Comparison of ENCODE assay signal across 1 cellular context in the genomic region with DNA sequence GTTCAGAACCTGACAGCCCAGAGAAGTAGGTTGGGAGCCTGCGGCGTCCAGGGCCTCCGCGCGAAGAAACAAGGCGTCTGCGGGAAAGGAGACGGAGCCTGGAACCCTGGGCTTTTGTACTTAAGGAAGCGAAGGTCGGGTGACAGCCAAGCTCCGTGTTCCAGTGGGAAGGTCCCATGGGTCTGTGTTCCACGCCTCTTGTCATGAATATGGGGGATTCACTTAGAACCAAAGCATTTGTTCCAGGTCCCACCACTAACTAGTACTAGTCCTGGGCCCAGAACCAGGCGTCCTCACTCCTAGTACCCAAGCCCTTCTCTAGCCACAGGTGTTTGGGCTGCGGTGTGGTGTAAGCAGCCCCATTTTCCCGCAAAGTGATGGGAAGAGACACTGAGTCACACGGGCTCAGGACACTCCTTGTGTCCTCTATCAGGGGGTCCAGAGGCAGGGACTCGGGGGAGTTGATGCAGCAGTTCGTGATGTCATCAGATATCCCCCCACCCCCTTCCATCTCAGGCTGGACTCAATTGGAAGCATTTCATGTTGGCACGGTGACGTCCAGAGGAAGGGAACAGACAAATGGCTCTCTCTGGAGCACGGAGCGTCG.
TF ChIP-seq lines count a peak whose summit lies in the region.

No MANE protein-coding gene starts in this region.

TF ChIP-seq in K562, 482 proteins besides CTCF, POLR2A, EP300 and RAD21:
- 0 out of 2 replicates have a peak, but pooled peaks have one; percentile 6 for TF ChIP-seq HES1 (IDR thresholded peaks at IDR 0.05; ENCODE audit: low read depth)
- TF ChIP-seq, protein P1, sequence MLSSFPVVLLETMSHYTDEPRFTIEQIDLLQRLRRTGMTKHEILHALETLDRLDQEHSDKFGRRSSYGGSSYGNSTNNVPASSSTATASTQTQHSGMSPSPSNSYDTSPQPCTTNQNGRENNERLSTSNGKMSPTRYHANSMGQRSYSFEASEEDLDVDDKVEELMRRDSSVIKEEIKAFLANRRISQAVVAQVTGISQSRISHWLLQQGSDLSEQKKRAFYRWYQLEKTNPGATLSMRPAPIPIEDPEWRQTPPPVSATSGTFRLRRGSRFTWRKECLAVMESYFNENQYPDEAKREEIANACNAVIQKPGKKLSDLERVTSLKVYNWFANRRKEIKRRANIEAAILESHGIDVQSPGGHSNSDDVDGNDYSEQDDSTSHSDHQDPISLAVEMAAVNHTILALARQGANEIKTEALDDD (IDR thresholded peaks at IDR 0.05): 0 out of 2 replicates have a peak, but pooled peaks have one; percentile 26
- 0 out of 2 replicates have a peak, but pooled peaks have one; percentile 5 for TF ChIP-seq CREB3 (tag; conservative IDR thresholded peaks at IDR 0.05; ENCODE audit: low read depth)
